ENCODE assay signal across 18 cellular contexts in genomic region chr10:1526427-1527055, GRCh38.
DNase-seq lines count a peak whose midpoint lies in the region; ATAC-seq, FAIRE-seq and TF ChIP-seq lines count a peak whose summit lies in the region.
"Had no signal": no experiment of that assay in that cellular context is flagged by ENCODE, and none has a peak within 500 bp of the region (broad histone marks: within the 10 kb centered on the region; RNA-seq: fewer than 3 reads in every experiment).

No MANE protein-coding gene starts in this region.

- H3K4me1 ChIP-seq in GM12878 (ENCODE audit: control insufficient read depth, insufficient read depth, low read length) = no peaks in the 10 kb centered on the region
- H3K4me1 ChIP-seq: spleen had no signal

- H3K4me2 ChIP-seq in GM12878 (ENCODE audit: control insufficient read depth, insufficient read depth) = no peak overlapping the region

- no peak overlapping the region for H3K9ac ChIP-seq in GM12878 (ENCODE audit: control insufficient read depth, insufficient read depth, low read length)
- H3K9ac ChIP-seq: parathyroid adenoma had no signal

- 19% methylated on average over 18 of the region's 18 CpGs for WGBS in GM12878 (ENCODE audit: insufficient coverage, insufficient replicate concordance, low lambda C conversion rate, missing lambda C conversion rate)

- RAD21 ChIA-PET in GM12878 (lab: Charles Lee; ENCODE audit: unreplicated experiment) = no interaction called here

- H3K36me3 ChIP-seq in GM12878 (ENCODE audit: control insufficient read depth in 2 of 2, insufficient read depth in 2 of 2, low read length in 1 of 2) = no peaks in the 10 kb centered on the region
- H3K36me3 ChIP-seq: spleen had no signal

- H3K36me3 Mint-ChIP-seq in activated CD4-positive, alpha-beta T cell treated with anti-CD3 and anti-CD28 coated beads for 36 hours (ENCODE audit: low read depth) = no peaks in the 10 kb centered on the region
- H3K36me3 Mint-ChIP-seq in nephron progenitor cell (ENCODE audit: low read depth) = no peaks in the 10 kb centered on the region
- H3K36me3 Mint-ChIP-seq: activated naive CD8-positive, alpha-beta T cell treated with anti-CD3 and anti-CD28 coated beads for 36 hours; immature natural killer cell had no signal

- SMC1A ChIA-PET in GM12878 (lab: Charles Lee; ENCODE audit: uncharacterized antibody, unreplicated experiment) = no interaction called here

- no peaks in the 10 kb centered on the region for H3K27me3 ChIP-seq in GM12878 (replicated peaks in 1 of 2; ENCODE audit: control insufficient read depth in 2 of 2, insufficient read depth in 2 of 2, low read length in 1 of 2)

- TF ChIP-seq CTCF in GM12878 (IDR thresholded peaks at IDR 0.05 in 2 of 3, conservative IDR thresholded peaks at IDR 0.05 in 1 of 3; ENCODE audit: control insufficient read depth in 2 of 3, extremely low read depth in 1 of 3, insufficient read depth in 1 of 3, low read depth in 3 of 3, low read length in 3 of 3) (no peak), nephron progenitor cell (IDR thresholded peaks at IDR 0.05) (no peak)

- no TSS peak for BruUV-seq in GM12878 (replicated peaks; lab: Mats Ljungman, UMichigan)

- H3K79me2 ChIP-seq in GM12878 (ENCODE audit: control insufficient read depth, insufficient read depth, low read length) = no peaks in the 10 kb centered on the region
- H3K79me2 ChIP-seq: parathyroid adenoma had no signal

- H3K4me3 Mint-ChIP-seq in activated CD4-positive, alpha-beta T cell treated with anti-CD3 and anti-CD28 coated beads for 36 hours = no peak overlapping the region
- no peak overlapping the region for H3K4me3 Mint-ChIP-seq in nephron progenitor cell
- H3K4me3 Mint-ChIP-seq: activated naive CD8-positive, alpha-beta T cell treated with anti-CD3 and anti-CD28 coated beads for 36 hours; effector memory CD8-positive, alpha-beta T cell; immature natural killer cell had no signal

- CTCF ChIA-PET in activated CD4-positive, alpha-beta T cell treated with anti-CD3 and anti-CD28 coated beads for 36 hours (lab: Charles Lee) = no interaction called here
- CTCF ChIA-PET in GM12878 (lab: Yijun Ruan, JAX) = no interaction called here

- no peaks in the 10 kb centered on the region for H3K9me3 Mint-ChIP-seq in activated CD4-positive, alpha-beta T cell treated with anti-CD3 and anti-CD28 coated beads for 36 hours (ENCODE audit: low read depth)
- H3K9me3 Mint-ChIP-seq in nephron progenitor cell = no peaks in the 10 kb centered on the region
- H3K9me3 Mint-ChIP-seq: effector memory CD8-positive, alpha-beta T cell; immature natural killer cell had no signal

- intact Hi-C loops in activated CD4-positive, alpha-beta T cell treated with anti-CD3 and anti-CD28 coated beads for 36 hours (cut with DNase I, micrococcal nuclease) = no loop called here
- intact Hi-C loops in GM12878 (cut with micrococcal nuclease; ENCODE audit: unreplicated experiment) = no loop called here

- TF ChIP-seq POLR2A in GM12878 (IDR thresholded peaks at IDR 0.05; ENCODE audit: low read depth, low read length) (no peak), GM12891 (IDR thresholded peaks at IDR 0.05; ENCODE audit: low read depth, low read length) (no peak)

- DNase-seq in activated CD4-positive, alpha-beta T cell treated with anti-CD3 and anti-CD28 coated beads for 36 hours = peak; percentile 13
- no peak for DNase-seq in activated CD4-positive, alpha-beta T cell treated with anti-CD3 and anti-CD28 coated beads for 4 hours
- peak; percentile 99 for DNase-seq in Kasumi-1 (lab: John Stamatoyannopoulos, UW)
- DNase-seq in GM12878 (ENCODE audit: low read depth, low spot score) = no peak
- peak; percentile 4 for DNase-seq in urothelium cell line (ENCODE audit: low spot score)
- no peak for DNase-seq in GM12891 (ENCODE audit: insufficient read length, low spot score)
- DNase-seq in HK-2 (ENCODE audit: unreplicated experiment) = no peak
- DNase-seq in nephron progenitor cell = no peak
- DNase-seq: activated naive CD8-positive, alpha-beta T cell treated with anti-CD3 and anti-CD28 coated beads for 36 hours; effector memory CD8-positive, alpha-beta T cell; immature natural killer cell; mucosa of descending colon; NCI-H1048; NCI-H446; spleen had no signal

- H4K20me1 ChIP-seq in GM12878 (ENCODE audit: control insufficient read depth, insufficient read depth) = no peaks in the 10 kb centered on the region

- H3K4me3 ChIP-seq in GM12878 = no peak overlapping the region
- H3K4me3 ChIP-seq: mucosa of descending colon, spleen had no signal

- ATAC-seq in activated CD4-positive, alpha-beta T cell treated with anti-CD3 and anti-CD28 coated beads for 36 hours = no peak
- 0 out of 3 replicates have a peak, but pooled peaks have one; percentile 24 for ATAC-seq in GM12878
- ATAC-seq: effector memory CD8-positive, alpha-beta T cell; mucosa of descending colon had no signal

- in situ Hi-C loops in GM12878 (cut with MboI) = no loop called here

- no peak for TF ChIP-seq EP300 in GM12878 (IDR thresholded peaks at IDR 0.05; ENCODE audit: borderline replicate concordance in 1 of 2, control insufficient read depth in 1 of 2, low read depth in 2 of 2, low read length in 2 of 2)

- POLR2A ChIA-PET in activated CD4-positive, alpha-beta T cell treated with anti-CD3 and anti-CD28 coated beads for 36 hours (lab: Charles Lee) = no interaction called here
- POLR2A ChIA-PET in GM12878 (lab: Charles Lee) = no interaction called here

- H3K27me3 Mint-ChIP-seq in activated CD4-positive, alpha-beta T cell treated with anti-CD3 and anti-CD28 coated beads for 36 hours = peaks cover 12% of the 10 kb centered on the region
- peaks cover 34% of the 10 kb centered on the region for H3K27me3 Mint-ChIP-seq in nephron progenitor cell (ENCODE audit: low read depth, poor library complexity)

- no peaks in the 10 kb centered on the region for H3K9me3 ChIP-seq in GM12878 (replicated peaks; ENCODE audit: control insufficient read depth, insufficient read depth, low read length)
- H3K9me3 ChIP-seq: mucosa of descending colon, spleen had no signal

- TF ChIP-seq RAD21 in GM12878 (IDR thresholded peaks at IDR 0.05; ENCODE audit: insufficient read depth, low read depth, low read length) = no peak

- FAIRE-seq in GM12878 (lab: Jason Lieb, UNC) (no peak), urothelium cell line (lab: Jason Lieb, UNC) (no peak), GM12891 (lab: Jason Lieb, UNC) (no peak)
- FAIRE-seq: A204.1, frontal cortex had no signal

- no peak overlapping the region for H3K27ac ChIP-seq in GM12878 (ENCODE audit: control insufficient read depth, insufficient read depth)
- H3K27ac ChIP-seq: parathyroid adenoma, spleen had no signal

- no peaks in the 10 kb centered on the region for H3K4me1 Mint-ChIP-seq in activated CD4-positive, alpha-beta T cell treated with anti-CD3 and anti-CD28 coated beads for 36 hours
- H3K4me1 Mint-ChIP-seq in nephron progenitor cell = peaks cover 57% of the 10 kb centered on the region
- H3K4me1 Mint-ChIP-seq: activated naive CD8-positive, alpha-beta T cell treated with anti-CD3 and anti-CD28 coated beads for 36 hours had no signal

- no peak overlapping the region for H3K27ac Mint-ChIP-seq in activated CD4-positive, alpha-beta T cell treated with anti-CD3 and anti-CD28 coated beads for 36 hours
- H3K27ac Mint-ChIP-seq in nephron progenitor cell = no peak overlapping the region
- H3K27ac Mint-ChIP-seq: activated naive CD8-positive, alpha-beta T cell treated with anti-CD3 and anti-CD28 coated beads for 36 hours; effector memory CD8-positive, alpha-beta T cell; immature natural killer cell had no signal

- H2AFZ ChIP-seq in GM12878 (ENCODE audit: control insufficient read depth, low read depth, low read length) = no peak overlapping the region
- H2AFZ ChIP-seq: parathyroid adenoma had no signal

TF ChIP-seq in GM12878, 131 proteins besides CTCF, POLR2A, EP300 and RAD21 (continues in another document):
- peak; percentile 62 for TF ChIP-seq USF1 (IDR thresholded peaks at IDR 0.05; ENCODE audit: borderline replicate concordance, extremely low read length, insufficient read depth, low read depth, low read length)

TF ChIP-seq in GM12891, 5 proteins besides CTCF, POLR2A, EP300 and RAD21:
- TF ChIP-seq POLR2AphosphoS5 (IDR thresholded peaks at IDR 0.05; ENCODE audit: low read depth, low read length) (no peak), POU2F2 (IDR thresholded peaks at IDR 0.05; ENCODE audit: low read depth, low read length) (no peak), PAX5 (IDR thresholded peaks at IDR 0.05; ENCODE audit: insufficient read depth, low read length, severe bottlenecking) (no peak)

Comparison
In these comparisons a context has a peak if more than half of its experiments do, and no peak if none do; other contexts are left out.
1. DNase-seq: peak in activated CD4-positive, alpha-beta T cell treated with anti-CD3 and anti-CD28 coated beads for 36 hours (single experiment), Kasumi-1 (2 of 2) and urothelium cell line (single experiment); none in activated CD4-positive, alpha-beta T cell treated with anti-CD3 and anti-CD28 coated beads for 4 hours (0 of 2), GM12878 (single experiment), GM12891 (single experiment), HK-2 (single experiment) and nephron progenitor cell (single experiment).